2 cellular contexts compared by ENCODE assay signal in genomic region chr1:246435421-246436041, GRCh38.
A peak's percentile ranks its signal among the peaks of the same experiment; 100 is the strongest.
TF ChIP-seq lines count a peak whose summit lies in the region.

No MANE protein-coding gene starts in this region.

TF ChIP-seq in H1, 55 proteins besides CTCF, POLR2A, EP300 and RAD21 (continued from another document and continues in another):
- TF ChIP-seq EGR1 (IDR thresholded peaks at IDR 0.05; ENCODE audit: borderline replicate concordance, low read depth, low read length) (peak; percentile 34; the same call in 1 of the 2 replicates), CEBPB (IDR thresholded peaks at IDR 0.05; ENCODE audit: low read depth, low read length) (no peak), SP1 (IDR thresholded peaks at IDR 0.05; ENCODE audit: low read depth, low read length) (peak; percentile 78), CBX8 (IDR thresholded peaks at IDR 0.05; ENCODE audit: borderline replicate concordance, low read depth, low read length) (no peak), GABPA (IDR thresholded peaks at IDR 0.05; ENCODE audit: borderline replicate concordance, insufficient read depth, low read length) (no peak), ATF2 (IDR thresholded peaks at IDR 0.05; ENCODE audit: low read length) (peak; percentile 56; the same call in 1 of the 2 replicates), TEAD4 (IDR thresholded peaks at IDR 0.05; ENCODE audit: low read depth, low read length) (peak; percentile 100), KDM5A (IDR thresholded peaks at IDR 0.05; ENCODE audit: low read length) (no peak), RXRA (IDR thresholded peaks at IDR 0.05; ENCODE audit: insufficient read depth, low read depth, low read length) (no peak), TAF7 (optimal IDR thresholded peaks at IDR 0.05; ENCODE audit: borderline replicate concordance, low read depth, low read length) (peak; percentile 22), SIX5 (IDR thresholded peaks at IDR 0.05; ENCODE audit: low read depth, low read length) (no peak), CHD2 (IDR thresholded peaks at IDR 0.05; ENCODE audit: low read length) (no peak), HDAC2 (IDR thresholded peaks at IDR 0.05; ENCODE audit: borderline replicate concordance in 1 of 2, low read depth in 2 of 2, low read length in 2 of 2) (peak in 1 of 2 experiments; percentile 42; a peak in 1 of 4 replicates), CHD1 (IDR thresholded peaks at IDR 0.05; ENCODE audit: low read depth, low read length) (no peak), KDM4A (IDR thresholded peaks at IDR 0.05; ENCODE audit: low read depth, low read length, severe bottlenecking) (peak; percentile 67), RBBP5 (IDR thresholded peaks at IDR 0.05; ENCODE audit: borderline replicate concordance, low read depth, low read length) (no peak)

TF ChIP-seq in neural cell, 6 proteins besides CTCF, POLR2A, EP300 and RAD21 (continued from another document):
- peak; percentile 79 for TF ChIP-seq REST (IDR thresholded peaks at IDR 0.05; ENCODE audit: borderline replicate concordance)
TF ChIP-seq in neural cell: peak in this region for 1.
